In the genomic region with DNA sequence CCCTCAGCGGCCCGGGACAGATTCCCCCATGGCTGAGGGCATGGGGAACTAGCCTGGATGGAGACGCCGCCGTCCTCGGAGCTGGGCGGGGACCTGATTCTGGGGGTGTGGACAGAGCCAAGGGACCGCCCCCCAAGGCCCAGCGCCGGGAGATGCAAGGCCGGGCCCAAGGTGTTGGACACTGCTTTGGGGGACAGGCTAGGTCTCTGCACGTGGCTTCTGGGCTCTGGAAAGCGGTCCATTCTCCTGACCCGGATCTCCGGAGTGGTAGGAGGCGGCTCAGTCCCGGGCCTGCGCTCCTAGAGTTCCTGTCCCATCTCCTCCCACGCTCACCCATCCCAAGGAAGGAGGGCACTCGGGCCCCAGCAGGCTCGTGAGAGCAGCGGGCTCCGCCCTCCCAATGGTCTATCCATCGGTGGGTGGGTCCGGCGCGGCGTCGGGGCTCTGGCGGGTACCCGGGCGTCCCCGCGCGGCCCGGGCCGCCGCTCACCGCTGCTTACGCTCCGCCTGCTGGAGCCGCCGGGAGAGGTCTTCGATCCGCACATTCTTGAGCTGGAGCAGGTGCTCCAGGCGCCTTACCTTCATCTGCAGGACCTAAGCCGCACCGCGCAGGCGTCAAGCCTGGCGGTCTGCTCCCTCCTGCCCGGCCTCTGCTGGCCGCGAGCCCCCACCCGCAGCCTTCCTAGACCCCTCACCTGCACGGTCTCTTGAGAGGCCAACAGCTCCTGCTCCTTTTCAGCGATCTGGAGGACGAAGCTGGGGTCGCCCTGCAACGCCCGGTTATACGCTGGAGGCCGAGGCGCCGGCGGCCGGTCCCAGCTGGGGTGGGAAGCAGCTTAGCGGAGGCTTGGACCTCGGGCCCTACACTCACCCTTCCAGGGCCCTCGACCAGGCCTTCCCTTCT, we compare ENCODE assay signal across 1 cellular context.
TF ChIP-seq lines count a peak whose summit lies in the region.

No MANE protein-coding gene starts in this region.

TF ChIP-seq in A549, 52 proteins besides CTCF, POLR2A, EP300 and RAD21 (continued from another document):
- TF ChIP-seq HMGXB4 (CRISPR knock-in tag; IDR thresholded peaks at IDR 0.05; ENCODE audit: borderline replicate concordance) (no peak), TFCP2L1 (CRISPR knock-in tag; IDR thresholded peaks at IDR 0.05) (0 out of 2 replicates have a peak, but pooled peaks have one; percentile 25), NFE2L2 (conservative IDR thresholded peaks at IDR 0.05; ENCODE audit: low read length) (no peak)
